9 cellular contexts compared by ENCODE assay signal in the genomic region with DNA sequence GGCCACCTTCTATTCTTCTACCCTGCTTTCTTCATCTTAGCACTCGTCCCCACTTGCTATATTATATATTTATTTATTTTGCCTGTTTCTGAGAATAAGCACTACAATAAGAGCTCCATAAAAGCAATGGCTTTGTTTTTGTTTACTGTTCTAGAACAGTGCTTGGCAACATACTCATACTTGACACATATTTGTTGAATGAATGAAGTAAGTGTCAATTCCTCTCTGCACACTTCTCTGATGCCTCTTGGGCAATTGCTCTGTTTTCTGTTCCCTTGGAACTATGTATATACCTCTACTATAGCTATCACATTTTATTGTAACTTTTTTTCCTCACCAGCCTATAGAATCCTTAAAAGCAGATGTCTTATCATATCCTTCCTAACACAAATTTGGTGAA.
"Had no signal": no experiment of that assay in that cellular context is flagged by ENCODE, and none has a peak within 500 bp of the region (broad histone marks: within the 10 kb centered on the region; RNA-seq: fewer than 3 reads in every experiment).

No MANE protein-coding gene starts in this region.

- H3K4me2 ChIP-seq: GM23338 had no signal

- DNase-seq: H9, HCEC 1CT, IMR-90, KG1 had no signal

- ATAC-seq: GM23338, K562 had no signal

- H3K4me3 ChIP-seq: GM23338, K562 had no signal

- H3K4me3 Mint-ChIP-seq: GM23338, H9 had no signal

- H3K9me3 Mint-ChIP-seq: GM23338, H9 had no signal

- H2AFZ ChIP-seq: GM23338 had no signal

- H3K27ac Mint-ChIP-seq: GM23338, H9 had no signal

- FAIRE-seq: H1, H54, HTR-8/SVneo, K562 had no signal
